ENCODE assay signal across 27 cellular contexts in genomic region chrX:136227074-136227473, GRCh38. TPM values are rescaled to one million over a fixed set of nuclear protein-coding genes. Genes with fewer than 3 reads are reported as not detected.
DNase-seq lines count a peak whose midpoint lies in the region; ATAC-seq, FAIRE-seq and TF ChIP-seq lines count a peak whose summit lies in the region.
"Had no signal": no experiment of that assay in that cellular context is flagged by ENCODE, and none has a peak within 500 bp of the region (broad histone marks: within the 10 kb centered on the region; RNA-seq: fewer than 3 reads in every experiment).

No MANE protein-coding gene starts in this region.

- TF ChIP-seq EP300 in K562 (IDR thresholded peaks at IDR 0.05; ENCODE audit: low read length) = no peak

- H3K4me3 ChIP-seq in CD4-positive, CD25-positive, alpha-beta regulatory T cell (ENCODE audit: low read depth, low read length) = no peak overlapping the region
- H3K4me3 ChIP-seq in K562 = no peak overlapping the region
- H3K4me3 ChIP-seq: GM12878, SJSA1 had no signal

- peak overlapping the region; percentile 20 for H3K27ac Mint-ChIP-seq in activated CD4-positive, alpha-beta T cell treated with anti-CD3 and anti-CD28 coated beads, Interleukin-2, amount 10 ng/mL, durations not matched to agents 7 days and 5 days
- peak overlapping the region; percentile 45 for H3K27ac Mint-ChIP-seq in activated naive CD8-positive, alpha-beta T cell treated with anti-CD3 and anti-CD28 coated beads, Interleukin-2, amount 10 ng/mL, durations not matched to agents 7 days and 5 days
- no peak overlapping the region for H3K27ac Mint-ChIP-seq in activated naive CD8-positive, alpha-beta T cell treated with anti-CD3 and anti-CD28 coated beads, Interleukin-2, amount 50 U/mL, for 24 hours
- H3K27ac Mint-ChIP-seq in CD4-positive, CD25-positive, alpha-beta regulatory T cell = peak overlapping the region in 2 of 3 donors; percentile 44 to 69
- no peak overlapping the region for H3K27ac Mint-ChIP-seq in activated T-helper 17 cell treated with anti-CD3 and anti-CD28 coated beads, Interleukin-2, amount 50 U/mL, for 72 hours

- no peak overlapping the region for H3K4me2 ChIP-seq in K562 (ENCODE audit: insufficient read depth, low read length)
- H3K4me2 ChIP-seq: KMS-11 had no signal

- intact Hi-C loops in K562 (cut with micrococcal nuclease) = no loop called here

- H3K4me1 ChIP-seq in CD4-positive, CD25-positive, alpha-beta regulatory T cell (ENCODE audit: control insufficient read depth, insufficient read depth, low read length, poor library complexity, severe bottlenecking) = no peaks in the 10 kb centered on the region
- H3K4me1 ChIP-seq in K562 (replicated peaks in 1 of 2; ENCODE audit: control insufficient read depth in 2 of 2, insufficient read depth in 2 of 2, low read length in 2 of 2) = no peaks in the 10 kb centered on the region; a peak in 1 of 5 replicates
- H3K4me1 ChIP-seq: Caco-2, SJSA1 had no signal

- POLR2A ChIA-PET in activated CD4-positive, alpha-beta T cell treated with anti-CD3 and anti-CD28 coated beads, Interleukin-2, amount 10 ng/mL, durations not matched to agents 7 days and 5 days (lab: Charles Lee) = no interaction called here
- POLR2A ChIA-PET in activated naive CD8-positive, alpha-beta T cell treated with anti-CD3 and anti-CD28 coated beads, Interleukin-2, amount 10 ng/mL, durations not matched to agents 7 days and 5 days (lab: Charles Lee) = no interaction called here
- POLR2A ChIA-PET in K562 (lab: Yijun Ruan, JAX) = no interaction called here

- H3K4me1 Mint-ChIP-seq in activated CD4-positive, alpha-beta T cell treated with anti-CD3 and anti-CD28 coated beads, Interleukin-2, amount 10 ng/mL, durations not matched to agents 7 days and 5 days = peaks cover 29% of the 10 kb centered on the region
- H3K4me1 Mint-ChIP-seq in activated naive CD8-positive, alpha-beta T cell treated with anti-CD3 and anti-CD28 coated beads, Interleukin-2, amount 10 ng/mL, durations not matched to agents 7 days and 5 days = peaks cover 18% of the 10 kb centered on the region
- H3K4me1 Mint-ChIP-seq in activated naive CD8-positive, alpha-beta T cell treated with anti-CD3 and anti-CD28 coated beads, Interleukin-2, amount 50 U/mL, for 24 hours = peaks cover 18% of the 10 kb centered on the region
- peaks cover 0 to 15% (median 9%) of the 10 kb centered on the region in 4 donors for H3K4me1 Mint-ChIP-seq in CD4-positive, CD25-positive, alpha-beta regulatory T cell
- peaks cover 11% of the 10 kb centered on the region for H3K4me1 Mint-ChIP-seq in activated T-helper 17 cell treated with anti-CD3 and anti-CD28 coated beads, Interleukin-2, amount 50 U/mL, for 72 hours

- no peak for TF ChIP-seq RAD21 in K562 (CRISPR knock-in tag; conservative IDR thresholded peaks at IDR 0.05 in 1 of 2, IDR thresholded peaks at IDR 0.05 in 1 of 2)

- no peaks in the 10 kb centered on the region for H3K9me1 ChIP-seq in K562 (ENCODE audit: control insufficient read depth, insufficient read depth, low read length)

- no peak overlapping the region for H3K27ac ChIP-seq in CD4-positive, CD25-positive, alpha-beta regulatory T cell (ENCODE audit: insufficient read depth, low read length, poor library complexity, severe bottlenecking)
- no peak overlapping the region for H3K27ac ChIP-seq in K562 (ENCODE audit: extremely low read depth, low read depth, low read length)
- H3K27ac ChIP-seq: KMS-11, SJSA1 had no signal

- H3K27me3 Mint-ChIP-seq in activated CD4-positive, alpha-beta T cell treated with anti-CD3 and anti-CD28 coated beads, Interleukin-2, amount 10 ng/mL, durations not matched to agents 7 days and 5 days = no peaks in the 10 kb centered on the region
- no peaks in the 10 kb centered on the region for H3K27me3 Mint-ChIP-seq in activated naive CD8-positive, alpha-beta T cell treated with anti-CD3 and anti-CD28 coated beads, Interleukin-2, amount 10 ng/mL, durations not matched to agents 7 days and 5 days
- H3K27me3 Mint-ChIP-seq in activated naive CD8-positive, alpha-beta T cell treated with anti-CD3 and anti-CD28 coated beads, Interleukin-2, amount 50 U/mL, for 24 hours = no peaks in the 10 kb centered on the region
- H3K27me3 Mint-ChIP-seq in CD4-positive, CD25-positive, alpha-beta regulatory T cell = no peaks in the 10 kb centered on the region
- no peaks in the 10 kb centered on the region for H3K27me3 Mint-ChIP-seq in activated T-helper 17 cell treated with anti-CD3 and anti-CD28 coated beads, Interleukin-2, amount 50 U/mL, for 72 hours

- no peak for TF ChIP-seq CTCF in K562 (IDR thresholded peaks at IDR 0.05 in 2 of 3, conservative IDR thresholded peaks at IDR 0.05 in 1 of 3; ENCODE audit: insufficient read depth in 2 of 3, low read depth in 1 of 3, low read length in 3 of 3)

- no peak for DNase-seq in activated CD4-positive, alpha-beta T cell treated with anti-CD3 and anti-CD28 coated beads, Interleukin-2, amount 10 ng/mL, durations not matched to agents 7 days and 5 days
- no peak for DNase-seq in activated CD4-positive, alpha-beta T cell treated with anti-CD3 and anti-CD28 coated beads, Interleukin-2, amount 50 U/mL, for 4 hours
- no peak for DNase-seq in activated naive CD8-positive, alpha-beta T cell treated with anti-CD3 and anti-CD28 coated beads, Interleukin-2, amount 10 ng/mL, durations not matched to agents 7 days and 5 days
- DNase-seq in activated naive CD8-positive, alpha-beta T cell treated with anti-CD3 and anti-CD28 coated beads, Interleukin-2, amount 50 U/mL, for 24 hours = no peak
- DNase-seq in CD4-positive, CD25-positive, alpha-beta regulatory T cell = no peak
- DNase-seq in K562 (ENCODE audit: extremely low read depth in 1 of 4, low spot score in 3 of 4) = no peak
- DNase-seq: AML-193; C1 segment of cervical spinal cord; Caco-2; CD8-positive, alpha-beta T cell; DMS79; EL; GDM1; NCI-H1092; NCI-H1417 treated with DMSO at 0.1 percent for 48 hours; NCI-H1694 treated with DMSO at 0.1 percent for 48 hours; NCI-H2081; NCI-H2227 treated with DMSO at 0.1 percent for 48 hours; NCI-H526 treated with DMSO at 0.1 percent for 48 hours; Right ventricle myocardium superior; RPMI8226 had no signal

- CTCF ChIA-PET in activated CD4-positive, alpha-beta T cell treated with anti-CD3 and anti-CD28 coated beads, Interleukin-2, amount 10 ng/mL, durations not matched to agents 7 days and 5 days (lab: Charles Lee) = no interaction called here
- CTCF ChIA-PET in K562 (lab: Yijun Ruan, JAX; ENCODE audit: low intra/inter-chr PET ratio) = no interaction called here

- FAIRE-seq in K562 (lab: Jason Lieb, UNC) = no peak
- FAIRE-seq: GM12878 had no signal

- no TSS peak for BruUV-seq in K562 (replicated peaks; lab: Mats Ljungman, UMichigan)

- ATAC-seq in activated naive CD8-positive, alpha-beta T cell treated with anti-CD3 and anti-CD28 coated beads, Interleukin-2, amount 10 ng/mL, durations not matched to agents 7 days and 5 days (ENCODE audit: low read depth) = no peak
- no peak for ATAC-seq in activated naive CD8-positive, alpha-beta T cell treated with anti-CD3 and anti-CD28 coated beads, Interleukin-2, amount 50 U/mL, for 24 hours
- no peak for ATAC-seq in CD4-positive, CD25-positive, alpha-beta regulatory T cell (ENCODE audit: low read depth in 2 of 2)
- ATAC-seq in K562 = no peak
- ATAC-seq in activated T-helper 17 cell treated with anti-CD3 and anti-CD28 coated beads, Interleukin-2, amount 50 U/mL, for 72 hours (replicated peaks) = no peak
- ATAC-seq in GM19395 (IDR thresholded peaks at IDR 0.05; ENCODE audit: unreplicated experiment) = no peak
- ATAC-seq: CD8-positive, alpha-beta T cell; GM12878; HCT116 had no signal

- H3K36me3 ChIP-seq in CD4-positive, CD25-positive, alpha-beta regulatory T cell (ENCODE audit: control insufficient read depth, insufficient read depth, low read length) = peaks cover 13% of the 10 kb centered on the region
- H3K36me3 ChIP-seq in K562 (ENCODE audit: control insufficient read depth, insufficient read depth, low read length) = peaks cover 79% of the 10 kb centered on the region; the same call in 2 of the 3 replicates

- TF ChIP-seq POLR2A in K562 (conservative IDR thresholded peaks at IDR 0.05) = no peak

- H3K4me3 Mint-ChIP-seq in activated CD4-positive, alpha-beta T cell treated with anti-CD3 and anti-CD28 coated beads, Interleukin-2, amount 10 ng/mL, durations not matched to agents 7 days and 5 days = no peak overlapping the region
- no peak overlapping the region for H3K4me3 Mint-ChIP-seq in activated naive CD8-positive, alpha-beta T cell treated with anti-CD3 and anti-CD28 coated beads, Interleukin-2, amount 10 ng/mL, durations not matched to agents 7 days and 5 days
- H3K4me3 Mint-ChIP-seq in activated naive CD8-positive, alpha-beta T cell treated with anti-CD3 and anti-CD28 coated beads, Interleukin-2, amount 50 U/mL, for 24 hours = no peak overlapping the region
- H3K4me3 Mint-ChIP-seq in CD4-positive, CD25-positive, alpha-beta regulatory T cell = no peak overlapping the region
- no peak overlapping the region for H3K4me3 Mint-ChIP-seq in activated T-helper 17 cell treated with anti-CD3 and anti-CD28 coated beads, Interleukin-2, amount 50 U/mL, for 72 hours
- H3K4me3 Mint-ChIP-seq: CD8-positive, alpha-beta T cell had no signal

- H3K36me3 Mint-ChIP-seq in activated CD4-positive, alpha-beta T cell treated with anti-CD3 and anti-CD28 coated beads, Interleukin-2, amount 10 ng/mL, durations not matched to agents 7 days and 5 days (ENCODE audit: low read depth) = peaks cover 47% of the 10 kb centered on the region
- H3K36me3 Mint-ChIP-seq in activated naive CD8-positive, alpha-beta T cell treated with anti-CD3 and anti-CD28 coated beads, Interleukin-2, amount 10 ng/mL, durations not matched to agents 7 days and 5 days = peaks cover 20% of the 10 kb centered on the region
- H3K36me3 Mint-ChIP-seq in activated naive CD8-positive, alpha-beta T cell treated with anti-CD3 and anti-CD28 coated beads, Interleukin-2, amount 50 U/mL, for 24 hours (ENCODE audit: low read depth) = peaks cover 30% of the 10 kb centered on the region
- peaks cover 18% of the 10 kb centered on the region for H3K36me3 Mint-ChIP-seq in CD4-positive, CD25-positive, alpha-beta regulatory T cell
- H3K36me3 Mint-ChIP-seq in activated T-helper 17 cell treated with anti-CD3 and anti-CD28 coated beads, Interleukin-2, amount 50 U/mL, for 72 hours (ENCODE audit: low read depth) = peaks cover 94% of the 10 kb centered on the region

- no peaks in the 10 kb centered on the region for H3K27me3 ChIP-seq in CD4-positive, CD25-positive, alpha-beta regulatory T cell (ENCODE audit: control insufficient read depth, insufficient read depth, low read length)
- H3K27me3 ChIP-seq in K562 (ENCODE audit: control insufficient read depth in 2 of 2, insufficient read depth in 2 of 2, low read length in 2 of 2) = no peaks in the 10 kb centered on the region
- H3K27me3 ChIP-seq: SJSA1 had no signal

- H3K9me3 Mint-ChIP-seq in activated CD4-positive, alpha-beta T cell treated with anti-CD3 and anti-CD28 coated beads, Interleukin-2, amount 10 ng/mL, durations not matched to agents 7 days and 5 days = no peaks in the 10 kb centered on the region
- no peaks in the 10 kb centered on the region for H3K9me3 Mint-ChIP-seq in activated naive CD8-positive, alpha-beta T cell treated with anti-CD3 and anti-CD28 coated beads, Interleukin-2, amount 10 ng/mL, durations not matched to agents 7 days and 5 days
- no peaks in the 10 kb centered on the region for H3K9me3 Mint-ChIP-seq in activated naive CD8-positive, alpha-beta T cell treated with anti-CD3 and anti-CD28 coated beads, Interleukin-2, amount 50 U/mL, for 24 hours
- no peaks in the 10 kb centered on the region for H3K9me3 Mint-ChIP-seq in CD4-positive, CD25-positive, alpha-beta regulatory T cell
- H3K9me3 Mint-ChIP-seq in activated T-helper 17 cell treated with anti-CD3 and anti-CD28 coated beads, Interleukin-2, amount 50 U/mL, for 72 hours = no peaks in the 10 kb centered on the region
- H3K9me3 Mint-ChIP-seq: CD8-positive, alpha-beta T cell had no signal

- no peak overlapping the region for H2AFZ ChIP-seq in K562 (ENCODE audit: low read depth, low read length)

- no peaks in the 10 kb centered on the region for H3K79me2 ChIP-seq in K562 (ENCODE audit: control insufficient read depth, insufficient read depth, low read length)

- H3K9ac ChIP-seq in K562 (ENCODE audit: insufficient read depth in 1 of 2, low read depth in 2 of 2, low read length in 2 of 2) = no peak overlapping the region
- H3K9ac ChIP-seq: KMS-11 had no signal

- H4K20me1 ChIP-seq in K562 (replicated peaks; ENCODE audit: control insufficient read depth, insufficient read depth, low read length) = no peaks in the 10 kb centered on the region

- no peaks in the 10 kb centered on the region for H3K9me3 ChIP-seq in CD4-positive, CD25-positive, alpha-beta regulatory T cell (ENCODE audit: control insufficient read depth in 2 of 2, low read length in 2 of 2)
- no peaks in the 10 kb centered on the region for H3K9me3 ChIP-seq in K562 (replicated peaks; ENCODE audit: control insufficient read depth, insufficient read depth, low read depth, low read length)
- H3K9me3 ChIP-seq: Caco-2, SJSA1 had no signal

- in situ Hi-C loops in K562 (cut with MboI) = no loop called here

RNA-seq across cellular contexts. Expression of gene MAP7D3, which starts 24.1 kb away (rescaled TPM):
- 10 to 100 TPM; 11.2 to 13.5 TPM for total RNA-seq in activated CD4-positive, alpha-beta T cell treated with anti-CD3 and anti-CD28 coated beads, Interleukin-2, amount 10 ng/mL, durations not matched to agents 7 days and 5 days
- 10 to 100 TPM; 11.9 to 12.0 TPM for total RNA-seq in activated naive CD8-positive, alpha-beta T cell treated with anti-CD3 and anti-CD28 coated beads, Interleukin-2, amount 10 ng/mL, durations not matched to agents 7 days and 5 days
- 4.7 TPM for total RNA-seq in CD4-positive, CD25-positive, alpha-beta regulatory T cell
- polyA plus RNA-seq in CD4-positive, CD25-positive, alpha-beta regulatory T cell = 1 to 10 TPM; 2.5 to 4.7 (median 3.0) TPM
- total RNA-seq in K562 (2011; cell fraction: chromatin; rRNA removed; ENCODE audit: low replicate concordance) = 6.7 and 33.1 TPM in 2 replicates
- total RNA-seq in K562 (2011; cell fraction: nucleolus; rRNA removed) = 4.7 and 5.2 TPM in 2 replicates
- total RNA-seq in K562 (2011; cell fraction: nucleoplasm; rRNA removed) = 10.0 and 14.1 TPM in 2 replicates
- total RNA-seq in K562 (2014; rRNA removed) (23.0 and 27.7 TPM in 2 replicates), K562 (2014; rRNA removed; fragmentation: Illumina TruSeq; extraction: Trizol) (19.6 and 20.9 TPM in 2 replicates), K562 (2015; rRNA removed; fragmentation: Illumina TruSeq; extraction: Trizol) (22.0 TPM in 2 replicates), K562 (2021) (12.6 and 13.3 TPM in 2 replicates)
- polyA plus RNA-seq in K562 (2011; rRNA removed) (6.9 and 13.2 TPM in 2 replicates), K562 (2014; fragmentation: Illumina TruSeq; extraction: Trizol) (15.7 and 20.2 TPM in 2 replicates), K562 (2014; fragmentation: Nextera tagmentation; extraction: Ambion mirVana) (1 to 10 TPM; 9.4 to 9.9 TPM), K562 (2014; rRNA removed) (14.0 and 20.0 TPM in 2 replicates)
- polyA plus RNA-seq in K562 (2011; cell fraction: cytosol; rRNA removed) = 3.1 and 4.2 TPM in 2 replicates
- 7.7 and 12.7 TPM in 2 replicates for polyA plus RNA-seq in K562 (2011; cell fraction: nucleus; rRNA removed)
- polyA plus RNA-seq in K562 (2012) = 8.8 and 13.2 TPM in 2 replicates
- 6.6 and 13.2 TPM in 2 replicates for polyA minus RNA-seq in K562 (2011; rRNA and poly(A)+ RNA removed)
- 4.6 and 8.1 TPM in 2 replicates for polyA minus RNA-seq in K562 (2011; cell fraction: cytosol; rRNA and poly(A)+ RNA removed)
- 7.5 and 8.6 TPM in 2 replicates for polyA minus RNA-seq in K562 (2011; cell fraction: nucleus; rRNA and poly(A)+ RNA removed)
- total RNA-seq in activated T-helper 17 cell treated with anti-CD3 and anti-CD28 coated beads, Interleukin-2, amount 50 U/mL, for 72 hours = 10 to 100 TPM; 13.6 to 18.3 TPM

Comparison
In these comparisons a context has a peak if more than half of its experiments do, and no peak if none do; other contexts are left out.
1. H3K27ac Mint-ChIP-seq: peak in activated CD4-positive, alpha-beta T cell treated with anti-CD3 and anti-CD28 coated beads, Interleukin-2, amount 10 ng/mL, durations not matched to agents 7 days and 5 days (single experiment), activated naive CD8-positive, alpha-beta T cell treated with anti-CD3 and anti-CD28 coated beads, Interleukin-2, amount 10 ng/mL, durations not matched to agents 7 days and 5 days (single experiment) and CD4-positive, CD25-positive, alpha-beta regulatory T cell (2 of 3); none in activated naive CD8-positive, alpha-beta T cell treated with anti-CD3 and anti-CD28 coated beads, Interleukin-2, amount 50 U/mL, for 24 hours (single experiment) and activated T-helper 17 cell treated with anti-CD3 and anti-CD28 coated beads, Interleukin-2, amount 50 U/mL, for 72 hours (single experiment).